Comparison of ENCODE assay signal across 8 cellular contexts in genomic region chr10:50421026-50421719, GRCh38.
DNase-seq lines count a peak whose midpoint lies in the region; ATAC-seq and TF ChIP-seq lines count a peak whose summit lies in the region.

No MANE protein-coding gene starts in this region.

- no peaks in the 10 kb centered on the region for H3K27me3 ChIP-seq in colonic mucosa
- no peaks in the 10 kb centered on the region for H3K27me3 ChIP-seq in mesenchymal stem cell (ENCODE audit: control insufficient read depth in 1 of 2, insufficient read depth in 1 of 2, low read length in 2 of 2)
- no peaks in the 10 kb centered on the region for H3K27me3 ChIP-seq in CD8-positive, alpha-beta memory T cell (ENCODE audit: insufficient read depth, low read length, poor library complexity, severe bottlenecking)

- 84% methylated on average over 6 of the region's 6 CpGs for WGBS in mesenchymal stem cell

- H3K4me1 ChIP-seq in colonic mucosa (no peaks in the 10 kb centered on the region), mesenchymal stem cell (ENCODE audit: control insufficient read depth, insufficient read depth, low read depth, low read length) (no peaks in the 10 kb centered on the region)
- H3K4me1 ChIP-seq in CD8-positive, alpha-beta memory T cell (ENCODE audit: insufficient read depth, low read length) = peaks cover 9% of the 10 kb centered on the region

- H3K9ac ChIP-seq in colonic mucosa (ENCODE audit: low read depth in 2 of 2, low read length in 2 of 2) (no peak overlapping the region), mesenchymal stem cell (ENCODE audit: low read length) (no peak overlapping the region)

- H3K4me3 Mint-ChIP-seq in CD8-positive, alpha-beta memory T cell = peak overlapping the region in 2 of 7 donors; percentile 3 to 85

- H3K27ac ChIP-seq in RWPE1 (no peak overlapping the region), colonic mucosa (no peak overlapping the region), mesenchymal stem cell (ENCODE audit: low read length, poor library complexity, severe bottlenecking) (no peak overlapping the region)
- H3K27ac ChIP-seq in CD8-positive, alpha-beta memory T cell (ENCODE audit: low read depth, low read length) = no peak overlapping the region

- peaks cover 6% of the 10 kb centered on the region in 3 donors for H3K36me3 Mint-ChIP-seq in CD8-positive, alpha-beta memory T cell

- DNase-seq in Ammon's horn (ENCODE audit: low spot score) (peak; percentile 56), RWPE1 (ENCODE audit: low spot score) (peak; percentile 35), colonic mucosa (peak; percentile 42), mesenchymal stem cell (peak; percentile 44)
- DNase-seq in CD8-positive, alpha-beta memory T cell = no peak

- no peak overlapping the region for H3K27ac Mint-ChIP-seq in CD8-positive, alpha-beta memory T cell

- H3K14ac ChIP-seq in mesenchymal stem cell (ENCODE audit: low read length in 2 of 2) = no peak overlapping the region

- no peak overlapping the region for H2BK5ac ChIP-seq in mesenchymal stem cell (ENCODE audit: low read depth, low read length, poor library complexity, severe bottlenecking)

- CTCF ChIA-PET in RWPE1 (lab: Yijun Ruan, JAX) = interaction anchor here (0.6 to 0.7 kb wide), 3 partner anchors 59 to 163 kb away, joined by 3 to 4 read pairs (median 3); no protein-coding TSS in a partner anchor
- CTCF ChIA-PET in CD8-positive, alpha-beta memory T cell (lab: Charles Lee) = interaction anchor here (1.0 to 1.6 kb wide), 3 partner anchors 23 to 203 kb away, joined by 3 to 5 read pairs (median 3); no protein-coding TSS in a partner anchor

- no peaks in the 10 kb centered on the region for H3K9me3 Mint-ChIP-seq in CD8-positive, alpha-beta memory T cell

- intact Hi-C loops in colonic mucosa (cut with DNase I) = no loop called here

- H3K4me3 ChIP-seq in colonic mucosa = no peak overlapping the region
- no peak overlapping the region for H3K4me3 ChIP-seq in mesenchymal stem cell (ENCODE audit: insufficient read depth in 1 of 2, low read depth in 1 of 2, low read length in 2 of 2)
- H3K4me3 ChIP-seq in CD8-positive, alpha-beta memory T cell (ENCODE audit: low read length) = no peak overlapping the region

- no peak overlapping the region for H3K18ac ChIP-seq in mesenchymal stem cell (ENCODE audit: low read depth in 1 of 2, low read length in 2 of 2)

- H3K36me3 ChIP-seq in colonic mucosa = no peaks in the 10 kb centered on the region
- H3K36me3 ChIP-seq in mesenchymal stem cell (ENCODE audit: control insufficient read depth in 1 of 2, insufficient read depth in 2 of 2, low read depth in 1 of 2, low read length in 2 of 2) = no peaks in the 10 kb centered on the region
- H3K36me3 ChIP-seq in CD8-positive, alpha-beta memory T cell (ENCODE audit: insufficient read depth, low read length) = no peaks in the 10 kb centered on the region

- no peak overlapping the region for H2AK5ac ChIP-seq in mesenchymal stem cell (ENCODE audit: low read length, severe bottlenecking)

- H4K8ac ChIP-seq in mesenchymal stem cell (ENCODE audit: low read length) = no peak overlapping the region

- no peaks in the 10 kb centered on the region for H3K9me3 ChIP-seq in colonic mucosa
- H3K9me3 ChIP-seq in mesenchymal stem cell (ENCODE audit: control insufficient read depth, low read length) = no peaks in the 10 kb centered on the region
- H3K9me3 ChIP-seq in CD8-positive, alpha-beta memory T cell (ENCODE audit: low read length) = no peaks in the 10 kb centered on the region

- H2BK12ac ChIP-seq in mesenchymal stem cell (ENCODE audit: low read length in 2 of 2) = no peak overlapping the region

- TF ChIP-seq CTCF in RWPE1 (conservative IDR thresholded peaks at IDR 0.05; ENCODE audit: low read depth) = peak; percentile 46
- peak; percentile 64 for TF ChIP-seq CTCF in colonic mucosa (IDR thresholded peaks at IDR 0.05)

- no peak overlapping the region for H2AFZ ChIP-seq in mesenchymal stem cell (ENCODE audit: low read depth, low read length)

- no peak overlapping the region for H3K4ac ChIP-seq in mesenchymal stem cell (ENCODE audit: low read depth in 1 of 2, low read length in 2 of 2)

- peak; percentile 37 for ATAC-seq in GM18498 (IDR thresholded peaks at IDR 0.05; ENCODE audit: unreplicated experiment)
- peak; percentile 30 for ATAC-seq in HG03095 (IDR thresholded peaks at IDR 0.05; ENCODE audit: unreplicated experiment)
- no peak for ATAC-seq in HG02884 (IDR thresholded peaks at IDR 0.05; ENCODE audit: unreplicated experiment)

- peaks cover 0 to 3% of the 10 kb centered on the region in 2 donors for H3K27me3 Mint-ChIP-seq in CD8-positive, alpha-beta memory T cell

- H4K91ac ChIP-seq in mesenchymal stem cell (ENCODE audit: low read length) = no peak overlapping the region

- no peak overlapping the region for H3K4me2 ChIP-seq in mesenchymal stem cell (ENCODE audit: low read length, poor library complexity, severe bottlenecking)

- H2BK120ac ChIP-seq in mesenchymal stem cell (ENCODE audit: low read depth, low read length) = no peak overlapping the region

- POLR2A ChIA-PET in RWPE1 (lab: Yijun Ruan, JAX; ENCODE audit: low non-redundant PET) = no interaction called here
- POLR2A ChIA-PET in CD8-positive, alpha-beta memory T cell (lab: Charles Lee) = no interaction called here

- peaks cover 7% of the 10 kb centered on the region for H3K79me1 ChIP-seq in mesenchymal stem cell (replicated peaks; ENCODE audit: low read length, poor library complexity, severe bottlenecking)

- H2BK15ac ChIP-seq in mesenchymal stem cell (ENCODE audit: low read depth, poor library complexity, severe bottlenecking) = no peak overlapping the region

- no peak overlapping the region for H3K23ac ChIP-seq in mesenchymal stem cell (ENCODE audit: low read length in 2 of 2)

- peaks cover 20 to 51% (median 48%) of the 10 kb centered on the region in 3 donors for H3K4me1 Mint-ChIP-seq in CD8-positive, alpha-beta memory T cell

Comparison
In these comparisons a context has a peak if more than half of its experiments do, and no peak if none do; other contexts are left out.
1. DNase-seq: peak in Ammon's horn (single experiment), RWPE1 (single experiment), colonic mucosa (single experiment) and mesenchymal stem cell (single experiment); none in CD8-positive, alpha-beta memory T cell (0 of 5).